ENCODE assay signal across 2 cellular contexts in genomic region chr19:900302-901111, GRCh38.
TF ChIP-seq lines count a peak whose summit lies in the region.

No MANE protein-coding gene starts in this region.

TF ChIP-seq in Ishikawa, 13 proteins besides CTCF, POLR2A, EP300 and RAD21:
- TF ChIP-seq MAX (IDR thresholded peaks at IDR 0.05) (peak; percentile 20; the same call in 1 of the 2 replicates), CEBPB (IDR thresholded peaks at IDR 0.05) (no peak)

TF ChIP-seq in GM12878, 131 proteins besides CTCF, POLR2A, EP300 and RAD21:
- TF ChIP-seq SIX5 (IDR thresholded peaks at IDR 0.05; ENCODE audit: low read depth, low read length, severe bottlenecking), result no peak
- peak; percentile 81; the same call in 1 of the 2 replicates for TF ChIP-seq HDGF (IDR thresholded peaks at IDR 0.05)
